ENCODE assay signal across 8 cellular contexts in the genomic region with DNA sequence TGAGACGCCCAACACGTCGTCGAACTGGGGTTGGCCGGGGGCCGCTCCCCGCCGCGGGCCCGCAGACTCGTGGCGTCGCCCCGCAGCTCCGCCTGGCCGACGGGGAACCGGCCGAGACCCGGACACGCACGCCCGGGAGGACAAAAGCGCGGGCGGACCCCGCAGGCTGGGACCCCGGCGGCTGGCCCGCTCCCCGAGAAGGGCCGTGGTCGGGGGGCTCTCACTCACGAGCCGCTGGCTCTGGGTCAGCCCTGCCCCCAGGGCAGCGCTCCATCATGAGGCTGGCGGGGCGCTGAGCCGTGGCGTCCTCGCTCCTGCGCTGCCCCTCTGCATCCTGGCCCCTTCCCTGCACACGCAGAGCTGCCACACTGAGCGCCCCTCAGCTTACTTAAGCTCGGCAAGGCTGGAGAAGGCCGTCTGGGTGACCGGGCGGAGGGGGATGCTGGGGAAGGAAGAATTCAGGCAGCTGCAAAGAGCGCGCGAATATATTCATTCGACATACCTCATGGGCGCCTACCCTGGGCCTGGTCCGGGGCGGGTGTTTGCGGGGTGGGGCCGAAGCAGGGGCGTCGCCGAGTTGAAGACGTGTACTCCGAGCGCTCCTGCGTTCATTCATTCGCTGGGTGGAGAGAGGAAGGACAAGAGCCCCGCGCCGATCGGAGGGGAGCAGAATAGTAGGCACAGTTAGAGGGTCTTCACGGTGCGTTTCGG. TPM values are rescaled to one million over a fixed set of nuclear protein-coding genes. Genes with fewer than 3 reads are reported as not detected.
DNase-seq lines count a peak whose midpoint lies in the region; ATAC-seq, FAIRE-seq and TF ChIP-seq lines count a peak whose summit lies in the region.

No MANE protein-coding gene starts in this region.

- FAIRE-seq in pancreas (lab: Jason Lieb, UNC) = no peak

- intact Hi-C loops in pancreas (cut with DNase I) = no loop called here

- no peak for TF ChIP-seq CTCF in gastroesophageal sphincter (IDR thresholded peaks at IDR 0.05)
- TF ChIP-seq CTCF in pancreas (IDR thresholded peaks at IDR 0.05) = no peak

- H3K4me3 ChIP-seq in ACC112 (ENCODE audit: low read depth, low read length) = peak overlapping the region; percentile 75
- H3K4me3 ChIP-seq in gastroesophageal sphincter = peak overlapping the region; percentile 34 to 60
- peak overlapping the region; percentile 10 to 74 (median 48) for H3K4me3 ChIP-seq in pancreas

- DNase-seq in T-helper 17 cell = no peak
- peak in 2 of 6 donors; percentile 22 to 68 for DNase-seq in pancreas
- DNase-seq in mesenteric fat pad (ENCODE audit: low spot score) = no peak
- no peak for DNase-seq in 8988T
- no peak for DNase-seq in stimulated activated naive CD4-positive, alpha-beta T cell treated with Interleukin-2 at 50 U/mL for 16 hours (lab: John Stamatoyannopoulos, UW)

- WGBS in gastroesophageal sphincter (ENCODE audit: low coverage in 1 of 2), 2 donors = 11% methylated on average over 18 of the region's 72 CpGs; no CpG with 5 or more reads in 1 of the 2 donors
- 6 to 8% methylated on average over 45 to 72 of the region's 72 CpGs for WGBS in pancreas, 2 donors

- peaks cover 46% of the 10 kb centered on the region for H3K27me3 ChIP-seq in ACC112 (ENCODE audit: insufficient read depth, low read length)
- peaks cover 72% of the 10 kb centered on the region for H3K27me3 ChIP-seq in gastroesophageal sphincter
- no peaks in the 10 kb centered on the region for H3K27me3 ChIP-seq in pancreas

- peak; percentile 35 for ATAC-seq in GM19328 (IDR thresholded peaks at IDR 0.05; ENCODE audit: unreplicated experiment)
- peak; percentile 64 for ATAC-seq in T-helper 17 cell
- peak; percentile 50 for ATAC-seq in gastroesophageal sphincter
- peak; percentile 51 to 64 (median 61) for ATAC-seq in pancreas

- H3K36me3 ChIP-seq in ACC112 (ENCODE audit: insufficient read depth, low read length) (no peaks in the 10 kb centered on the region), gastroesophageal sphincter (no peaks in the 10 kb centered on the region), pancreas (no peaks in the 10 kb centered on the region)

- H3K27ac Mint-ChIP-seq in T-helper 17 cell = no peak overlapping the region

- peak overlapping the region; percentile 87 for H3K4me3 Mint-ChIP-seq in T-helper 17 cell

- H2AFZ ChIP-seq in ACC112 (ENCODE audit: low read length, unreplicated experiment) = peak overlapping the region; percentile 90

- no peaks in the 10 kb centered on the region for H3K79me2 ChIP-seq in ACC112 (ENCODE audit: control insufficient read depth, insufficient read depth, low read length, unreplicated experiment)

- H3K36me3 Mint-ChIP-seq in T-helper 17 cell (ENCODE audit: low read depth) = no peaks in the 10 kb centered on the region

- H3K4me1 ChIP-seq in ACC112 (ENCODE audit: control insufficient read depth, insufficient read depth, low read length, unreplicated experiment) = no peaks in the 10 kb centered on the region
- peaks cover 0 to 21% (median 3%) of the 10 kb centered on the region in 3 donors for H3K4me1 ChIP-seq in gastroesophageal sphincter
- peaks cover 0 to 10% (median 5%) of the 10 kb centered on the region in 3 donors for H3K4me1 ChIP-seq in pancreas

- no peaks in the 10 kb centered on the region for H3K9me3 ChIP-seq in T-helper 17 cell (ENCODE audit: control insufficient read depth, low read length, poor library complexity, severe bottlenecking)
- no peaks in the 10 kb centered on the region for H3K9me3 ChIP-seq in gastroesophageal sphincter
- H3K9me3 ChIP-seq in pancreas = no peaks in the 10 kb centered on the region

- no peak for TF ChIP-seq POLR2A in gastroesophageal sphincter (IDR thresholded peaks at IDR 0.05)

- TF ChIP-seq EP300 in gastroesophageal sphincter (IDR thresholded peaks at IDR 0.05) = no peak

- H3K4me1 Mint-ChIP-seq in T-helper 17 cell = peaks cover 11% of the 10 kb centered on the region

- H3K27me3 Mint-ChIP-seq in T-helper 17 cell = peaks cover 55% of the 10 kb centered on the region

- H3K27ac ChIP-seq in ACC112 (ENCODE audit: low read depth, low read length) (no peak overlapping the region), gastroesophageal sphincter (peak overlapping the region in 3 of 4 donors; percentile 15 to 73 (median 67)), pancreas (no peak overlapping the region)

RNA-seq across cellular contexts. Expression of a gene that starts 0.6 kb away (rescaled TPM):
- total RNA-seq in T-helper 17 cell = under 1 TPM in 1 of 2 donors, not detected in 1; 0.20 TPM
- total RNA-seq in gastroesophageal sphincter = 1 to 10 TPM; 1.2 to 4.4 (median 2.1) TPM
- total RNA-seq in pancreas = 1 to 10 TPM; 1.4 to 3.5 (median 1.9) TPM
- polyA plus RNA-seq in pancreas = 1 to 10 TPM; 1.7 to 2.4 TPM
- 4.2 TPM for total RNA-seq in mesenteric fat pad

RNA-seq across cellular contexts. Expression of a gene that starts 32.4 kb away (rescaled TPM):
- total RNA-seq in T-helper 17 cell (not detected), gastroesophageal sphincter (not detected), pancreas (under 1 TPM in 1 of 6 donors, not detected in 5; 0.28 TPM), mesenteric fat pad (not detected)
- under 1 TPM in 1 of 2 donors, not detected in 1; 0.05 TPM for polyA plus RNA-seq in pancreas

Comparison
In these comparisons a context has a peak if more than half of its experiments do, and no peak if none do; other contexts are left out.
1. H3K27ac ChIP-seq: peak in gastroesophageal sphincter (3 of 4); none in ACC112 (single experiment) and pancreas (0 of 4).
2. Peak in every context shown above with its lines, with median percentiles within 50 percentile points of each other: H3K4me3 ChIP-seq and ATAC-seq.